7 cellular contexts compared by ENCODE assay signal in genomic region chr2:10810175-10811161, GRCh38. TPM values are rescaled to one million over a fixed set of nuclear protein-coding genes. Genes with fewer than 3 reads are reported as not detected.
DNase-seq lines count a peak whose midpoint lies in the region; ATAC-seq and TF ChIP-seq lines count a peak whose summit lies in the region.

No MANE protein-coding gene starts in this region.

- H3K4me2 ChIP-seq in OCI-LY1 (ENCODE audit: low read length) = peak overlapping the region; percentile 98

- H3F3A ChIP-seq in OCI-LY1 (ENCODE audit: insufficient read depth, low read length) = no peaks in the 10 kb centered on the region

- H3K27me3 Mint-ChIP-seq in progenitor cell of endocrine pancreas = peaks cover 3% of the 10 kb centered on the region

- no peaks in the 10 kb centered on the region for H3K9me2 ChIP-seq in OCI-LY1 (ENCODE audit: low read depth, low read length)

- no peak overlapping the region for H2AFZ ChIP-seq in OCI-LY1 (ENCODE audit: low read length)

- H3K4me1 ChIP-seq in OCI-LY1 (ENCODE audit: insufficient read depth, low read length, severe bottlenecking) = peaks cover 34% of the 10 kb centered on the region
- peaks cover 12% of the 10 kb centered on the region for H3K4me1 ChIP-seq in ectodermal cell (ENCODE audit: control insufficient read depth, insufficient read depth, low read length)

- H3K9me3 ChIP-seq in OCI-LY1 (ENCODE audit: low read length) (no peaks in the 10 kb centered on the region), ectodermal cell (ENCODE audit: control insufficient read depth, low read length) (no peaks in the 10 kb centered on the region)

- H3K27ac ChIP-seq in OCI-LY1 (ENCODE audit: low read depth, low read length, poor library complexity, severe bottlenecking) (peak overlapping the region; percentile 56), ectodermal cell (ENCODE audit: insufficient read depth, low read depth, low read length, poor library complexity, severe bottlenecking) (no peak overlapping the region)

- H3K4me3 ChIP-seq in OCI-LY1 (ENCODE audit: low read depth, low read length, poor library complexity, severe bottlenecking) (peak overlapping the region; percentile 76), ectodermal cell (ENCODE audit: insufficient read depth, low read depth, low read length) (peak overlapping the region; percentile 88)

- H3K9ac ChIP-seq in OCI-LY1 (ENCODE audit: low read length) = peak overlapping the region; percentile 96

- TF ChIP-seq CTCF in OCI-LY1 (IDR thresholded peaks at IDR 0.05; ENCODE audit: low read length) (no peak), progenitor cell of endocrine pancreas (IDR thresholded peaks at IDR 0.05; ENCODE audit: unreplicated experiment) (no peak)

- no peaks in the 10 kb centered on the region for H3K36me3 Mint-ChIP-seq in progenitor cell of endocrine pancreas (ENCODE audit: insufficient read depth)

- DNase-seq in progenitor cell of endocrine pancreas (ENCODE audit: low spot score, unreplicated experiment) = no peak
- DNase-seq in NCI-H1105 (lab: John Stamatoyannopoulos, UW) = no peak
- no peak for DNase-seq in D341Med (ENCODE audit: low spot score)

- H3K9me3 Mint-ChIP-seq in progenitor cell of endocrine pancreas (ENCODE audit: low read depth) = no peaks in the 10 kb centered on the region

- WGBS in ectodermal cell, 2 experiments = 75 to 78% methylated on average over 8 of the region's 8 CpGs

- no peaks in the 10 kb centered on the region for H4K20me1 ChIP-seq in OCI-LY1 (ENCODE audit: insufficient read depth, low read length)

- H3K36me3 ChIP-seq in OCI-LY1 (ENCODE audit: insufficient read depth, low read length) = peaks cover 37% of the 10 kb centered on the region
- H3K36me3 ChIP-seq in ectodermal cell (ENCODE audit: control insufficient read depth, insufficient read depth, low read length) = no peaks in the 10 kb centered on the region

- H3K27me3 ChIP-seq in OCI-LY1 (ENCODE audit: insufficient read depth, low read length) (no peaks in the 10 kb centered on the region), ectodermal cell (ENCODE audit: control insufficient read depth, insufficient read depth, low read length, poor library complexity, severe bottlenecking) (no peaks in the 10 kb centered on the region)

- H3K27ac Mint-ChIP-seq in progenitor cell of endocrine pancreas = peak overlapping the region; percentile 94

- ATAC-seq in GM18519 (IDR thresholded peaks at IDR 0.05; ENCODE audit: low FRiP score, unreplicated experiment) (peak; percentile 33), HG02642 (IDR thresholded peaks at IDR 0.05; ENCODE audit: poor library complexity, unreplicated experiment) (peak; percentile 26)

- H3K79me2 ChIP-seq in OCI-LY1 (ENCODE audit: insufficient read depth, low read length) = peaks cover 66% of the 10 kb centered on the region

- peaks cover 24% of the 10 kb centered on the region for H3K4me1 Mint-ChIP-seq in progenitor cell of endocrine pancreas (ENCODE audit: low read depth)

- H3K4me3 Mint-ChIP-seq in progenitor cell of endocrine pancreas (ENCODE audit: low read depth) = peak overlapping the region; percentile 93

RNA-seq across cellular contexts. Expression of gene PDIA6, which starts 2.1 kb away (rescaled TPM):
- polyA plus RNA-seq in ectodermal cell (2013, experiment 1 of 4) = 350 TPM
- polyA plus RNA-seq in ectodermal cell (2013, experiment 2 of 4) = 343 TPM
- 272 TPM for polyA plus RNA-seq in ectodermal cell (2013, experiment 3 of 4)
- polyA plus RNA-seq in ectodermal cell (2013, experiment 4 of 4) = 301 TPM
- 248 and 249 TPM in 2 replicates for total RNA-seq in progenitor cell of endocrine pancreas
